ENCODE assay signal across 11 cellular contexts in genomic region chr2:118836411-118836930, GRCh38. TPM values are rescaled to one million over a fixed set of nuclear protein-coding genes. Genes with fewer than 3 reads are reported as not detected.
A peak's percentile ranks its signal among the peaks of the same experiment; 100 is the strongest.
DNase-seq lines count a peak whose midpoint lies in the region; ATAC-seq lines count a peak whose summit lies in the region.
"Had no signal": no experiment of that assay in that cellular context is flagged by ENCODE, and none has a peak within 500 bp of the region (broad histone marks: within the 10 kb centered on the region; RNA-seq: fewer than 3 reads in every experiment).

No MANE protein-coding gene starts in this region.

- DNase-seq in activated T-cell treated with anti-CD3 and anti-CD28 coated beads, Interleukin-2, amount 50 U/mL, for 24 hours: no peak
- DNase-seq in activated T-cell treated with anti-CD3 and anti-CD28 coated beads, Interleukin-2, amount 50 U/mL, for 48 hours: no peak
- DNase-seq in adipocyte (ENCODE audit: low read depth) (no peak), left kidney (ENCODE audit: low read depth, low spot score) (peak; percentile 22), SJCRH30 (no peak)
- DNase-seq: activated CD8-positive, alpha-beta T cell treated with anti-CD3 and anti-CD28 coated beads for 36 hours; SHP77 had no signal

- no peaks in the 10 kb centered on the region for H3K36me3 Mint-ChIP-seq in activated T-cell treated with anti-CD3 and anti-CD28 coated beads, Interleukin-2, amount 50 U/mL, for 24 hours (ENCODE audit: low read depth)
- H3K36me3 Mint-ChIP-seq in stimulated activated memory B cell treated with anti-CD40 and anti-IgM and Interleukin-4, amounts not matched to agents 10 μg/mL and 1 μg/mL and 100 μg/mL, for 72 hours: no peaks in the 10 kb centered on the region

- H3K36me3 ChIP-seq in adipocyte (ENCODE audit: control insufficient read depth, insufficient read depth, low read length, severe bottlenecking) (peaks cover 25% of the 10 kb centered on the region), SJCRH30 (no peaks in the 10 kb centered on the region)
- H3K36me3 ChIP-seq: vagina had no signal

- H3K27me3 ChIP-seq in adipocyte (replicated peaks; ENCODE audit: control insufficient read depth, insufficient read depth, low read length): no peaks in the 10 kb centered on the region
- H3K27me3 ChIP-seq in SJCRH30: peaks cover 12% of the 10 kb centered on the region; the same call in 1 of the 2 replicates

- H3K4me3 Mint-ChIP-seq in activated T-cell treated with anti-CD3 and anti-CD28 coated beads, Interleukin-2, amount 50 U/mL, for 24 hours: peak overlapping the region; percentile 52
- H3K4me3 Mint-ChIP-seq in stimulated activated memory B cell treated with anti-CD40 and anti-IgM and Interleukin-4, amounts not matched to agents 10 μg/mL and 1 μg/mL and 100 μg/mL, for 72 hours: peak overlapping the region; percentile 35
- H3K4me3 Mint-ChIP-seq: activated CD8-positive, alpha-beta T cell treated with anti-CD3 and anti-CD28 coated beads for 36 hours had no signal

- H3K4me1 ChIP-seq in adipocyte (ENCODE audit: control insufficient read depth, insufficient read depth, low read length) (peaks cover 49% of the 10 kb centered on the region), SJCRH30 (no peaks in the 10 kb centered on the region)

- peaks cover 98% of the 10 kb centered on the region for H3K27me3 Mint-ChIP-seq in activated T-cell treated with anti-CD3 and anti-CD28 coated beads, Interleukin-2, amount 50 U/mL, for 24 hours
- H3K27me3 Mint-ChIP-seq in stimulated activated memory B cell treated with anti-CD40 and anti-IgM and Interleukin-4, amounts not matched to agents 10 μg/mL and 1 μg/mL and 100 μg/mL, for 72 hours: peaks cover 98% of the 10 kb centered on the region

- H3K9me3 ChIP-seq in adipocyte (ENCODE audit: control insufficient read depth, low read length) (no peaks in the 10 kb centered on the region), SJCRH30 (replicated peaks) (no peaks in the 10 kb centered on the region)
- H3K9me3 ChIP-seq: vagina had no signal

- H3K27ac Mint-ChIP-seq in activated T-cell treated with anti-CD3 and anti-CD28 coated beads, Interleukin-2, amount 50 U/mL, for 24 hours: no peak overlapping the region
- no peak overlapping the region for H3K27ac Mint-ChIP-seq in stimulated activated memory B cell treated with anti-CD40 and anti-IgM and Interleukin-4, amounts not matched to agents 10 μg/mL and 1 μg/mL and 100 μg/mL, for 72 hours
- H3K27ac Mint-ChIP-seq: activated CD8-positive, alpha-beta T cell treated with anti-CD3 and anti-CD28 coated beads for 36 hours had no signal

- peak overlapping the region; percentile 85 for H3K4me3 ChIP-seq in adipocyte (ENCODE audit: low read length)
- no peak overlapping the region for H3K4me3 ChIP-seq in SJCRH30

- peaks cover 20% of the 10 kb centered on the region for H3K4me1 Mint-ChIP-seq in activated T-cell treated with anti-CD3 and anti-CD28 coated beads, Interleukin-2, amount 50 U/mL, for 24 hours (ENCODE audit: low read depth)
- peaks cover 26% of the 10 kb centered on the region for H3K4me1 Mint-ChIP-seq in stimulated activated memory B cell treated with anti-CD40 and anti-IgM and Interleukin-4, amounts not matched to agents 10 μg/mL and 1 μg/mL and 100 μg/mL, for 72 hours

- no peak overlapping the region for H3K27ac ChIP-seq in SJCRH30
- H3K27ac ChIP-seq: vagina had no signal

- no peaks in the 10 kb centered on the region for H3K9me3 Mint-ChIP-seq in activated T-cell treated with anti-CD3 and anti-CD28 coated beads, Interleukin-2, amount 50 U/mL, for 24 hours
- H3K9me3 Mint-ChIP-seq in stimulated activated memory B cell treated with anti-CD40 and anti-IgM and Interleukin-4, amounts not matched to agents 10 μg/mL and 1 μg/mL and 100 μg/mL, for 72 hours: no peaks in the 10 kb centered on the region
- H3K9me3 Mint-ChIP-seq: activated CD8-positive, alpha-beta T cell treated with anti-CD3 and anti-CD28 coated beads for 36 hours had no signal

- no peak for ATAC-seq in stimulated activated memory B cell treated with anti-CD40 and anti-IgM and Interleukin-4, amounts not matched to agents 10 μg/mL and 1 μg/mL and 100 μg/mL, for 72 hours
- ATAC-seq in HG03135 (IDR thresholded peaks at IDR 0.05; ENCODE audit: unreplicated experiment) (no peak), HG02884 (IDR thresholded peaks at IDR 0.05; ENCODE audit: unreplicated experiment) (no peak)
- ATAC-seq: activated CD8-positive, alpha-beta T cell treated with anti-CD3 and anti-CD28 coated beads for 36 hours had no signal

- peak overlapping the region; percentile 92 for H3K9ac ChIP-seq in adipocyte (ENCODE audit: low read length)

RNA-seq across cellular contexts. Expression of gene EN1, which starts 11.0 kb away (rescaled TPM):
- total RNA-seq in SJCRH30 (2014; rRNA removed; shearing (Covaris generic)): not detected in 2 replicates
- total RNA-seq: activated CD8-positive, alpha-beta T cell treated with anti-CD3 and anti-CD28 coated beads for 36 hours; vagina had no signal
